ENCODE assay signal across 13 cellular contexts in the genomic region with DNA sequence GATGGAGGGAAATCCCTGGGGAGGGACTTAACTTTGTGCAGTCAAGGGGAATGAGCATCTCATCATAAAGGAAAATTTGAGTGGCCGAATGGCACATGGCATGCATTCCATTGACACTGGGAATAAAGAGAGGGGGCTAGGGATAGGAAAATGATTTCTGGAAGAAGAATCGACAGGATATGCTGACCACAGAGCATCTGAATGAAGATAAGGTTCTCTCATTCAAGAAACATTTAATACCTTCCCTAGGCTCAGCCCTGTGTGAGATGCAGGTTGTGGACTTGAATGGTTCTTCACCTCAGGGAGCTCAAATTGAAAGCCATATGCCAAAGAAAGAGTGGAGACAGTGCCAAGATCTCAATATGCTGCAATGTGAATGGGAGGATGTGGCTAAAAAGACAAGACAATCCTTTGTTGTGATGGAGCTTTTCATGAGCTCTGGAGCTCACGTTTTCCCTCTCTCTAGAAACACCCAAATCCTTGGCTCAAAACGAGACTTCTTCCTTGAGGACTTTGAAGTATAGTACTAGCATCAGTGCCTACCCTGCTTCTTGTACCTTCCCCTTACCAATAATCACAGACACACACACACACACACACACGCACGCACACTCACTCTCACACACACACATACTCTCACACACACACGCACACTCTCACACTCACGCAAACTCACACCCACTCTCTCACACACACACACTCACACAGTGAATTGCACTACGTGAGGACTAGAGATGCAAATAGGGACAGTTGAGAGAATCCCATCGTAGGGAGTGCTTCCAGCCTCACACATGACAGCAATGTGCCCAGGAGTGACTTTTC.
DNase-seq lines count a peak whose midpoint lies in the region; ATAC-seq, FAIRE-seq and TF ChIP-seq lines count a peak whose summit lies in the region.
"Had no signal": no experiment of that assay in that cellular context is flagged by ENCODE, and none has a peak within 500 bp of the region (broad histone marks: within the 10 kb centered on the region; RNA-seq: fewer than 3 reads in every experiment).

No MANE protein-coding gene starts in this region.

- H3K23ac ChIP-seq in neuronal stem cell (ENCODE audit: low read depth, low read length, poor library complexity) = no peak overlapping the region

- peak overlapping the region; percentile 11 for H2BK12ac ChIP-seq in neuronal stem cell (ENCODE audit: low read length)

- peaks cover 1% of the 10 kb centered on the region for H3K27me3 Mint-ChIP-seq in T-helper 1 cell treated with Interleukin-12 subunit alpha and Interleukin-12 subunit beta and Interleukin-4 antibody, amounts not matched to agents 30 μg/mL and 1 μg/mL, for 36 hours (ENCODE audit: low read depth)
- peaks cover 0 to 6% of the 10 kb centered on the region in 2 donors for H3K27me3 Mint-ChIP-seq in effector memory CD8-positive, alpha-beta T cell

- intact Hi-C loops in PC-3 (cut with micrococcal nuclease) = loop anchor here (1.0 to 10.0 kb wide), 6 partner anchors 34 to 717 kb away; no protein-coding TSS in a partner anchor

- H3K4me2 ChIP-seq in PC-3 (ENCODE audit: low read length) = peak overlapping the region; percentile 47
- no peak overlapping the region for H3K4me2 ChIP-seq in neuronal stem cell (ENCODE audit: insufficient read depth, low read length, poor library complexity, severe bottlenecking)

- H2BK15ac ChIP-seq in neuronal stem cell (ENCODE audit: low read length) = no peak overlapping the region

- CTCF ChIA-PET in PC-3 (lab: Charles Lee) = interaction anchor here (0.6 to 1.7 kb wide), 4 partner anchors 161 to 614 kb away, joined by 3 to 6 read pairs (median 4); no protein-coding TSS in a partner anchor

- H4K8ac ChIP-seq in neuronal stem cell (ENCODE audit: low read depth, low read length) = no peak overlapping the region

- H3K4me1 Mint-ChIP-seq in T-helper 1 cell treated with Interleukin-12 subunit alpha and Interleukin-12 subunit beta and Interleukin-4 antibody, amounts not matched to agents 30 μg/mL and 1 μg/mL, for 36 hours (ENCODE audit: low read depth) = peaks cover 41% of the 10 kb centered on the region
- peaks cover 15 to 21% of the 10 kb centered on the region in 2 donors for H3K4me1 Mint-ChIP-seq in effector memory CD8-positive, alpha-beta T cell (ENCODE audit: low read depth in 2 of 2)

- H3K4ac ChIP-seq in neuronal stem cell (ENCODE audit: low read length) = no peak overlapping the region

- no peaks in the 10 kb centered on the region for H3K27me3 ChIP-seq in PC-3 (ENCODE audit: low read length)
- H3K27me3 ChIP-seq in neuronal stem cell (ENCODE audit: control insufficient read depth in 3 of 3, insufficient read depth in 3 of 3, low read depth in 1 of 3, low read length in 3 of 3) = no peaks in the 10 kb centered on the region
- H3K27me3 ChIP-seq in small intestine (ENCODE audit: control insufficient read depth in 2 of 2, insufficient read depth in 2 of 2, low read length in 2 of 2) = no peaks in the 10 kb centered on the region
- H3K27me3 ChIP-seq: testis had no signal

- no peak for FAIRE-seq in small intestine (lab: Jason Lieb, UNC)
- FAIRE-seq: G401.6, kidney had no signal

- no peak for TF ChIP-seq CTCF in PC-3 (conservative IDR thresholded peaks at IDR 0.05; ENCODE audit: low read depth, low read length)

- H3K14ac ChIP-seq in neuronal stem cell (ENCODE audit: low read length) = peak overlapping the region; percentile 42

- no peaks in the 10 kb centered on the region for H3K9me3 ChIP-seq in PC-3 (ENCODE audit: low read length)
- peaks cover 2 to 8% of the 10 kb centered on the region in 2 donors for H3K9me3 ChIP-seq in neuronal stem cell (replicated peaks in 1 of 2; ENCODE audit: control insufficient read depth in 2 of 2, insufficient read depth in 1 of 2, low read depth in 1 of 2, low read length in 2 of 2)
- H3K9me3 ChIP-seq in small intestine (ENCODE audit: control insufficient read depth, low read depth) = no peaks in the 10 kb centered on the region
- H3K9me3 ChIP-seq: testis had no signal

- H3K36me3 Mint-ChIP-seq in T-helper 1 cell treated with Interleukin-12 subunit alpha and Interleukin-12 subunit beta and Interleukin-4 antibody, amounts not matched to agents 30 μg/mL and 1 μg/mL, for 36 hours (ENCODE audit: low read depth) = peaks cover 3% of the 10 kb centered on the region
- H3K36me3 Mint-ChIP-seq in effector memory CD8-positive, alpha-beta T cell (ENCODE audit: insufficient read depth) = peaks cover 3% of the 10 kb centered on the region
- H3K36me3 Mint-ChIP-seq: CD4-positive, alpha-beta memory T cell had no signal

- H3K36me3 ChIP-seq in PC-3 (ENCODE audit: low read depth, low read length) (no peaks in the 10 kb centered on the region), neuronal stem cell (replicated peaks in 1 of 2; ENCODE audit: control insufficient read depth in 2 of 2, insufficient read depth in 2 of 2, low read length in 2 of 2) (no peaks in the 10 kb centered on the region), small intestine (ENCODE audit: control insufficient read depth in 2 of 2, insufficient read depth in 2 of 2, low read length in 2 of 2) (no peaks in the 10 kb centered on the region)

- peaks cover 32% of the 10 kb centered on the region for H3K4me1 ChIP-seq in PC-3 (ENCODE audit: insufficient read depth, low read length)
- peaks cover 3 to 7% of the 10 kb centered on the region in 2 donors for H3K4me1 ChIP-seq in neuronal stem cell (ENCODE audit: control insufficient read depth in 2 of 2, insufficient read depth in 1 of 2, low read depth in 1 of 2, low read length in 2 of 2)
- H3K4me1 ChIP-seq in small intestine (ENCODE audit: control insufficient read depth in 2 of 2, insufficient read depth in 1 of 2, low read depth in 1 of 2, low read length in 1 of 2) = peaks cover 3 to 5% of the 10 kb centered on the region in 2 donors
- H3K4me1 ChIP-seq: testis had no signal

- no peak for ATAC-seq in PC-3
- no peak for ATAC-seq in effector memory CD8-positive, alpha-beta T cell (replicated peaks)

- peaks cover 9% of the 10 kb centered on the region for H3F3A ChIP-seq in PC-3 (ENCODE audit: low read length, unreplicated experiment)

- POLR2A ChIA-PET in PC-3 (lab: Charles Lee; ENCODE audit: unreplicated experiment) = no interaction called here

- no peak overlapping the region for H3K4me3 ChIP-seq in PC-3 (ENCODE audit: low read length)
- H3K4me3 ChIP-seq in neuronal stem cell (ENCODE audit: low read length in 2 of 2) = no peak overlapping the region
- no peak overlapping the region for H3K4me3 ChIP-seq in small intestine (ENCODE audit: low read depth in 1 of 2, low read length in 2 of 2)

- H2BK5ac ChIP-seq in neuronal stem cell (ENCODE audit: low read length) = no peak overlapping the region

- no TSS peak for BruUV-seq in PC-3 (replicated peaks; lab: Mats Ljungman, UMichigan)

- no peaks in the 10 kb centered on the region for H3K79me1 ChIP-seq in neuronal stem cell (ENCODE audit: low read depth, low read length)

- H2BK120ac ChIP-seq in neuronal stem cell (ENCODE audit: low read depth, low read length) = no peak overlapping the region

- 100% methylated on average over 4 of the region's 10 CpGs; no CpG with 5 or more reads in 1 of the 2 donors for WGBS in neuronal stem cell (ENCODE audit: extremely low coverage in 2 of 2, insufficient read length in 2 of 2, insufficient replicate concordance in 1 of 2), 2 donors
- 47 to 57% (median 47%) methylated on average over 10 of the region's 10 CpGs for WGBS in small intestine, 3 donors

- peak overlapping the region; percentile 1 for H3K27ac Mint-ChIP-seq in T-helper 1 cell treated with Interleukin-12 subunit alpha and Interleukin-12 subunit beta and Interleukin-4 antibody, amounts not matched to agents 30 μg/mL and 1 μg/mL, for 36 hours
- peak overlapping the region; percentile 6 to 23 for H3K27ac Mint-ChIP-seq in effector memory CD8-positive, alpha-beta T cell

- H2AFZ ChIP-seq in PC-3 (ENCODE audit: low read length) (no peak overlapping the region), neuronal stem cell (ENCODE audit: low read length) (peak overlapping the region; percentile 42)

- H3K9me3 Mint-ChIP-seq in T-helper 1 cell treated with Interleukin-12 subunit alpha and Interleukin-12 subunit beta and Interleukin-4 antibody, amounts not matched to agents 30 μg/mL and 1 μg/mL, for 36 hours = no peaks in the 10 kb centered on the region
- H3K9me3 Mint-ChIP-seq in effector memory CD8-positive, alpha-beta T cell = no peaks in the 10 kb centered on the region
- H3K9me3 Mint-ChIP-seq: activated T-cell treated with anti-CD3 and anti-CD28 coated beads, Interleukin-2, amount 50 U/mL, for 4 hours had no signal

- H2AK5ac ChIP-seq in neuronal stem cell (ENCODE audit: low read depth, low read length) = no peak overlapping the region

- DNase-seq in T-helper 1 cell = no peak
- no peak for DNase-seq in PC-3
- no peak for DNase-seq in effector memory CD8-positive, alpha-beta T cell
- no peak for DNase-seq in neuronal stem cell (ENCODE audit: low spot score)
- no peak for DNase-seq in OCI-M1 (lab: John Stamatoyannopoulos, UW)
- no peak for DNase-seq in SIG-M5 (lab: John Stamatoyannopoulos, UW)
- DNase-seq in small intestine = no peak

- no peak overlapping the region for H3K27ac ChIP-seq in PC-3 (ENCODE audit: low read length)
- H3K27ac ChIP-seq in neuronal stem cell (replicated peaks; ENCODE audit: low read length) = no peak overlapping the region
- no peak overlapping the region for H3K27ac ChIP-seq in small intestine (ENCODE audit: low read depth in 1 of 2, low read length in 1 of 2)
- H3K27ac ChIP-seq: testis had no signal

- no peak overlapping the region for H4K91ac ChIP-seq in neuronal stem cell (ENCODE audit: low read depth, low read length, poor library complexity)

- H3K79me2 ChIP-seq in PC-3 (ENCODE audit: low read length) = 0 out of 2 replicates have a peak, but pooled peaks cover 10% of the 10 kb centered on the region

- H3K9ac ChIP-seq in PC-3 (ENCODE audit: low read length) (no peak overlapping the region), neuronal stem cell (ENCODE audit: low read depth, low read length, poor library complexity) (no peak overlapping the region)

- no peaks in the 10 kb centered on the region for H4K20me1 ChIP-seq in PC-3 (ENCODE audit: low read length)

- no peak overlapping the region for H3K4me3 Mint-ChIP-seq in T-helper 1 cell treated with Interleukin-12 subunit alpha and Interleukin-12 subunit beta and Interleukin-4 antibody, amounts not matched to agents 30 μg/mL and 1 μg/mL, for 36 hours
- no peak overlapping the region for H3K4me3 Mint-ChIP-seq in effector memory CD8-positive, alpha-beta T cell
- H3K4me3 Mint-ChIP-seq: activated T-cell treated with anti-CD3 and anti-CD28 coated beads, Interleukin-2, amount 50 U/mL, for 4 hours; CD4-positive, alpha-beta memory T cell had no signal

- no peak overlapping the region for H3K18ac ChIP-seq in neuronal stem cell (ENCODE audit: low read length)

- H3K9me2 ChIP-seq in PC-3 (replicated peaks; ENCODE audit: low read length) = no peaks in the 10 kb centered on the region
